ENCODE assay signal across 9 cellular contexts in genomic region chr10:24966962-24967361, GRCh38. TPM values are rescaled to one million over a fixed set of nuclear protein-coding genes. Genes with fewer than 3 reads are reported as not detected.
"Had no signal": no experiment of that assay in that cellular context is flagged by ENCODE, and none has a peak within 500 bp of the region (broad histone marks: within the 10 kb centered on the region; RNA-seq: fewer than 3 reads in every experiment).

No MANE protein-coding gene starts in this region.

- FAIRE-seq: HepG2 had no signal

- H3K4me3 ChIP-seq: GM23248, HAP-1 had no signal

- H3K9me3 ChIP-seq: HAP-1 had no signal

- H3K36me3 ChIP-seq: HAP-1 had no signal

- DNase-seq: GM23248, GOT3, H7, KBM-7 had no signal

- H3K27ac ChIP-seq: GM23248, KMS-11 had no signal

RNA-seq across cellular contexts. Expression of gene PRTFDC1, which starts 14.6 kb away (rescaled TPM):
- total RNA-seq: HepG2 had no signal

RNA-seq across cellular contexts. Expression of gene ENKUR, which starts 49.0 kb away (rescaled TPM):
- total RNA-seq: GM23248, H4, H7, HT-29 had no signal
